ENCODE assay signal across 23 cellular contexts in the genomic region with DNA sequence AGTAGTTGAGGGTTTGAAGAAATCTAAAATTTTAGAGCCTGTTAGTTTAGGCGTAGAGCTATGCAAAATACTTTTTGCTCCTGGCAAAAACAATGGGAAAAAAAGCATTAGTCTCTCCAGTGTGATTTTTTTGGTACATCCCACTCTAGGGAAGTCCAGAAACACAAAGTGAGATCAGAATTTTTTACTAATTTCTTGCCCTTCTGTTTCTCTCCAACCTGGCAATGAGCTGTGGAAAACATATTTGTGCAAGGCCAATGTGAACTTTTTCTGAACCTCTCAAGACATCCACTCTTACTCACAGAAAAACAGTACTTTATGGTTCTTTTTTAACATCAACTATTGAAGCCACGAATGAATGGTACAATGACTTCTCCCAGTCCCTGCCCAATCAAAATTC. TPM values are rescaled to one million over a fixed set of nuclear protein-coding genes. Genes with fewer than 3 reads are reported as not detected.
DNase-seq lines count a peak whose midpoint lies in the region; ATAC-seq and TF ChIP-seq lines count a peak whose summit lies in the region.
"Had no signal": no experiment of that assay in that cellular context is flagged by ENCODE, and none has a peak within 500 bp of the region (broad histone marks: within the 10 kb centered on the region; RNA-seq: fewer than 3 reads in every experiment).

No MANE protein-coding gene starts in this region.

- TF ChIP-seq CTCF in ascending aorta (IDR thresholded peaks at IDR 0.05) (no peak), mesothelial cell of epicardium (IDR thresholded peaks at IDR 0.05; ENCODE audit: unreplicated experiment) (no peak), uterus (IDR thresholded peaks at IDR 0.05) (no peak)

- H3K4me3 ChIP-seq in ascending aorta (no peak overlapping the region), uterus (no peak overlapping the region)
- H3K4me3 ChIP-seq: lung, thoracic aorta had no signal

- peaks cover 14% of the 10 kb centered on the region for H3K36me3 Mint-ChIP-seq in mesothelial cell of epicardium
- H3K36me3 Mint-ChIP-seq: activated naive CD4-positive, alpha-beta T cell treated with anti-CD3 and anti-CD28 coated beads, Interleukin-2, amount 10 ng/mL, durations not matched to agents 7 days and 5 days; stimulated activated naive B cell treated with anti-CD40 and anti-IgM and Interleukin-4, amounts not matched to agents 10 μg/mL and 1 μg/mL and 100 μg/mL, for 72 hours; WTC11 had no signal

- no peaks in the 10 kb centered on the region for H3K36me3 ChIP-seq in ascending aorta
- no peaks in the 10 kb centered on the region for H3K36me3 ChIP-seq in uterus
- H3K36me3 ChIP-seq: thoracic aorta had no signal

- peaks cover 18% of the 10 kb centered on the region for H3K9me3 Mint-ChIP-seq in mesothelial cell of epicardium
- H3K9me3 Mint-ChIP-seq: activated naive CD4-positive, alpha-beta T cell treated with anti-CD3 and anti-CD28 coated beads, Interleukin-2, amount 10 ng/mL, durations not matched to agents 7 days and 5 days; activated T-helper 1 cell treated with anti-CD3 and anti-CD28 coated beads, Interleukin-12 subunit alpha, Interleukin-12 subunit beta, Interleukin-2, Interleukin-4 antibody, amounts not matched to agents 30 ng/mL and 10 ng/mL and 1 ng/mL, durations not matched to agents 14 hours and 24 hours and 36 hours had no signal

- H3K4me1 ChIP-seq in ascending aorta (peaks cover 0 to 12% of the 10 kb centered on the region in 2 donors), uterus (no peaks in the 10 kb centered on the region)

- intact Hi-C loops in ascending aorta (cut with DNase I) (no loop called here), Right ventricle myocardium superior (cut with DNase I) (no loop called here), uterus (cut with DNase I; ENCODE audit: low total_unique reads) (no loop called here)

- peak overlapping the region; percentile 4 to 30 for H3K27ac ChIP-seq in ascending aorta
- H3K27ac ChIP-seq in uterus = peak overlapping the region; percentile 79 to 81

- no peaks in the 10 kb centered on the region for H3K9me3 ChIP-seq in ascending aorta
- peaks cover 0 to 2% of the 10 kb centered on the region in 2 donors for H3K9me3 ChIP-seq in uterus
- H3K9me3 ChIP-seq: thoracic aorta had no signal

- H3K27me3 ChIP-seq in ascending aorta (no peaks in the 10 kb centered on the region), uterus (no peaks in the 10 kb centered on the region)

- DNase-seq in ascending aorta (ENCODE audit: low spot score in 2 of 2) (no peak), Right ventricle myocardium superior (no peak), mesothelial cell of epicardium (ENCODE audit: low spot score in 2 of 2, unreplicated experiment in 2 of 2) (no peak), uterus (no peak)
- DNase-seq: activated naive CD4-positive, alpha-beta T cell treated with anti-CD3 and anti-CD28 coated beads, Interleukin-2, amount 10 ng/mL, durations not matched to agents 7 days and 5 days; central memory CD4-positive, alpha-beta T cell; HCEC 1CT; hippocampal formation; NCI-H1048; NCI-H2029 treated with DMSO at 0.1 percent for 48 hours; NCI-H345; OCI-M1; stimulated activated CD4-positive, alpha-beta T cell treated with anti-CD3 and anti-CD28 coated beads, Interleukin-4, amount 100 ng/mL, for 24 hours; stimulated activated naive B cell treated with anti-CD40 and anti-IgM and Interleukin-4, amounts not matched to agents 10 μg/mL and 1 μg/mL and 100 μg/mL, for 72 hours; SW 1271; T1000 had no signal

- ATAC-seq in Right ventricle myocardium superior (ENCODE audit: poor library complexity) (peak; percentile 93), HG03378 (IDR thresholded peaks at IDR 0.05; ENCODE audit: unreplicated experiment) (no peak), GM19452 (IDR thresholded peaks at IDR 0.05; ENCODE audit: unreplicated experiment) (no peak), GM21447 (IDR thresholded peaks at IDR 0.05; ENCODE audit: unreplicated experiment) (no peak)
- ATAC-seq: stimulated activated naive B cell treated with anti-CD40 and anti-IgM and Interleukin-4, amounts not matched to agents 10 μg/mL and 1 μg/mL and 100 μg/mL, for 72 hours; WTC11 had no signal

- no peaks in the 10 kb centered on the region for H3K27me3 Mint-ChIP-seq in mesothelial cell of epicardium (ENCODE audit: low read depth)
- H3K27me3 Mint-ChIP-seq: activated naive CD4-positive, alpha-beta T cell treated with anti-CD3 and anti-CD28 coated beads, Interleukin-2, amount 10 ng/mL, durations not matched to agents 7 days and 5 days; stimulated activated naive B cell treated with anti-CD40 and anti-IgM and Interleukin-4, amounts not matched to agents 10 μg/mL and 1 μg/mL and 100 μg/mL, for 72 hours had no signal

- no peak overlapping the region for H3K4me3 Mint-ChIP-seq in mesothelial cell of epicardium
- H3K4me3 Mint-ChIP-seq: activated naive CD4-positive, alpha-beta T cell treated with anti-CD3 and anti-CD28 coated beads, Interleukin-2, amount 10 ng/mL, durations not matched to agents 7 days and 5 days; activated T-helper 1 cell treated with anti-CD3 and anti-CD28 coated beads, Interleukin-12 subunit alpha, Interleukin-12 subunit beta, Interleukin-2, Interleukin-4 antibody, amounts not matched to agents 30 ng/mL and 10 ng/mL and 1 ng/mL, durations not matched to agents 14 hours and 24 hours and 36 hours; stimulated activated naive B cell treated with anti-CD40 and anti-IgM and Interleukin-4, amounts not matched to agents 10 μg/mL and 1 μg/mL and 100 μg/mL, for 72 hours; WTC11 had no signal

- TF ChIP-seq POLR2A in uterus (IDR thresholded peaks at IDR 0.05) = no peak

- peaks cover 21% of the 10 kb centered on the region for H3K4me1 Mint-ChIP-seq in mesothelial cell of epicardium
- H3K4me1 Mint-ChIP-seq: activated naive CD4-positive, alpha-beta T cell treated with anti-CD3 and anti-CD28 coated beads, Interleukin-2, amount 10 ng/mL, durations not matched to agents 7 days and 5 days; stimulated activated naive B cell treated with anti-CD40 and anti-IgM and Interleukin-4, amounts not matched to agents 10 μg/mL and 1 μg/mL and 100 μg/mL, for 72 hours had no signal

- H3K27ac Mint-ChIP-seq in mesothelial cell of epicardium = peak overlapping the region; percentile 65
- H3K27ac Mint-ChIP-seq: activated naive CD4-positive, alpha-beta T cell treated with anti-CD3 and anti-CD28 coated beads, Interleukin-2, amount 10 ng/mL, durations not matched to agents 7 days and 5 days; activated T-helper 1 cell treated with anti-CD3 and anti-CD28 coated beads, Interleukin-12 subunit alpha, Interleukin-12 subunit beta, Interleukin-2, Interleukin-4 antibody, amounts not matched to agents 30 ng/mL and 10 ng/mL and 1 ng/mL, durations not matched to agents 14 hours and 24 hours and 36 hours; stimulated activated naive B cell treated with anti-CD40 and anti-IgM and Interleukin-4, amounts not matched to agents 10 μg/mL and 1 μg/mL and 100 μg/mL, for 72 hours; WTC11 had no signal

RNA-seq across cellular contexts. Expression of a gene that starts 56.9 kb away (rescaled TPM):
- 443 TPM for total RNA-seq in ascending aorta
- total RNA-seq in Right ventricle myocardium superior = 800 TPM
- 1,349 to 1,406 TPM (median 1,402 TPM) in 3 replicates for total RNA-seq in mesothelial cell of epicardium
- 1,000 to 10,000 TPM; 1,699 to 4,675 (median 2,258) TPM for total RNA-seq in uterus
- total RNA-seq: activated T-helper 1 cell treated with anti-CD3 and anti-CD28 coated beads, Interleukin-12 subunit alpha, Interleukin-12 subunit beta, Interleukin-2, Interleukin-4 antibody, amounts not matched to agents 30 ng/mL and 10 ng/mL and 1 ng/mL, durations not matched to agents 14 hours and 24 hours and 36 hours had no signal
